Comparison of ENCODE assay signal across 9 cellular contexts in genomic region chr15:74059050-74059833, GRCh38. TPM values are rescaled to one million over a fixed set of nuclear protein-coding genes. Genes with fewer than 3 reads are reported as not detected.
"Had no signal": no experiment of that assay in that cellular context is flagged by ENCODE, and none has a peak within 500 bp of the region (broad histone marks: within the 10 kb centered on the region; RNA-seq: fewer than 3 reads in every experiment).

No MANE protein-coding gene starts in this region.

RNA-seq across cellular contexts. Expression of gene GOLGA6A, which starts 23.1 kb away (rescaled TPM):
- total RNA-seq: fibroblast of villous mesenchyme, left ventricle myocardium superior, lower lobe of right lung, mononuclear cell, omental fat pad, right cardiac atrium, sigmoid colon, urinary bladder had no signal
- polyA plus RNA-seq: immature natural killer cell, right cardiac atrium, sigmoid colon had no signal
